1 cellular context compared by ENCODE assay signal in genomic region chr6:144264270-144265060, GRCh38.
TF ChIP-seq lines count a peak whose summit lies in the region.

No MANE protein-coding gene starts in this region.

TF ChIP-seq in HepG2, 621 proteins besides CTCF, POLR2A, EP300 and RAD21 (continued from another document and continues in another):
- TF ChIP-seq ZHX2 (IDR thresholded peaks at IDR 0.05; ENCODE audit: low read depth) = no peak
- 0 out of 2 replicates have a peak, but pooled peaks have one; percentile 21 for TF ChIP-seq ZHX2 (CRISPR knock-in tag; IDR thresholded peaks at IDR 0.05; ENCODE audit: borderline replicate concordance)
- no peak for TF ChIP-seq THAP9 (CRISPR knock-in tag; IDR thresholded peaks at IDR 0.05; ENCODE audit: borderline replicate concordance)
- TF ChIP-seq MED1 (CRISPR knock-in tag; IDR thresholded peaks at IDR 0.05) = peak; percentile 69
- no peak for TF ChIP-seq ATF2 (CRISPR knock-in tag; IDR thresholded peaks at IDR 0.05)
- TF ChIP-seq ZNF335 (CRISPR knock-in tag; IDR thresholded peaks at IDR 0.05) = no peak
- 0 out of 2 replicates have a peak, but pooled peaks have one; percentile 17 for TF ChIP-seq NR2F2 (IDR thresholded peaks at IDR 0.05; ENCODE audit: borderline replicate concordance, low read depth)
- no peak for TF ChIP-seq ELK4 (CRISPR knock-in tag; IDR thresholded peaks at IDR 0.05; ENCODE audit: borderline replicate concordance)
- TF ChIP-seq ZNF251 (CRISPR knock-in tag; IDR thresholded peaks at IDR 0.05) = no peak
- TF ChIP-seq CHCHD3 (CRISPR knock-in tag; IDR thresholded peaks at IDR 0.05) = no peak
- TF ChIP-seq ZNF451 (CRISPR knock-in tag; IDR thresholded peaks at IDR 0.05) = no peak
- TF ChIP-seq HIVEP1 (CRISPR knock-in tag; IDR thresholded peaks at IDR 0.05) = no peak
- TF ChIP-seq HDAC2 (CRISPR knock-in tag; IDR thresholded peaks at IDR 0.05) = peak; percentile 51; the same call in 1 of the 2 replicates
- no peak for TF ChIP-seq ZXDC (CRISPR knock-in tag; IDR thresholded peaks at IDR 0.05)
- TF ChIP-seq U2AF2 (IDR thresholded peaks at IDR 0.05; ENCODE audit: low read depth, low read length) = no peak
- no peak for TF ChIP-seq RBFOX2 (IDR thresholded peaks at IDR 0.05; ENCODE audit: low read depth, low read length)
- no peak for TF ChIP-seq ZNF841 (CRISPR knock-in tag; IDR thresholded peaks at IDR 0.05; ENCODE audit: borderline replicate concordance)
- no peak for TF ChIP-seq TMF1 (CRISPR knock-in tag; IDR thresholded peaks at IDR 0.05; ENCODE audit: low read depth)
- no peak for TF ChIP-seq TBP (CRISPR knock-in tag; IDR thresholded peaks at IDR 0.05)
- TF ChIP-seq ZFP90 (CRISPR knock-in tag; IDR thresholded peaks at IDR 0.05; ENCODE audit: borderline replicate concordance) = peak; percentile 22; the same call in 1 of the 2 replicates
- TF ChIP-seq SPEN (CRISPR knock-in tag; IDR thresholded peaks at IDR 0.05; ENCODE audit: low read depth) = no peak
- no peak for TF ChIP-seq RORA (CRISPR knock-in tag; IDR thresholded peaks at IDR 0.05)
- no peak for TF ChIP-seq NFKB2 (CRISPR knock-in tag; IDR thresholded peaks at IDR 0.05; ENCODE audit: borderline replicate concordance)
- no peak for TF ChIP-seq ZNF816 (CRISPR knock-in tag; IDR thresholded peaks at IDR 0.05; ENCODE audit: borderline replicate concordance)
- TF ChIP-seq IRF1 (CRISPR knock-in tag; IDR thresholded peaks at IDR 0.05; ENCODE audit: low read depth) = no peak
- TF ChIP-seq ZNF264 (CRISPR knock-in tag; IDR thresholded peaks at IDR 0.05) = peak; percentile 53; the same call in 1 of the 2 replicates
- TF ChIP-seq TEAD3 (CRISPR knock-in tag; optimal IDR thresholded peaks at IDR 0.05; ENCODE audit: borderline replicate concordance) = peak; percentile 85
- 0 out of 2 replicates have a peak, but pooled peaks have one; percentile 48 for TF ChIP-seq ZNF878 (CRISPR knock-in tag; IDR thresholded peaks at IDR 0.05)
- TF ChIP-seq CENPBD1 (CRISPR knock-in tag; IDR thresholded peaks at IDR 0.05; ENCODE audit: borderline replicate concordance, low read depth) = no peak
- 0 out of 2 replicates have a peak, but pooled peaks have one; percentile 37 for TF ChIP-seq MEIS2 (CRISPR knock-in tag; IDR thresholded peaks at IDR 0.05)
- peak; percentile 58 for TF ChIP-seq GATAD2A (CRISPR knock-in tag; IDR thresholded peaks at IDR 0.05)
- TF ChIP-seq NR3C1 (CRISPR knock-in tag; IDR thresholded peaks at IDR 0.05) = no peak
- TF ChIP-seq TEAD2 (CRISPR knock-in tag; IDR thresholded peaks at IDR 0.05) = no peak
- no peak for TF ChIP-seq ZNF501 (CRISPR knock-in tag; IDR thresholded peaks at IDR 0.05)
- no peak for TF ChIP-seq ZFP36L1 (CRISPR knock-in tag; IDR thresholded peaks at IDR 0.05)
- TF ChIP-seq ISL2 (CRISPR knock-in tag; IDR thresholded peaks at IDR 0.05) = peak; percentile 52
- TF ChIP-seq TRIM24 (CRISPR knock-in tag; IDR thresholded peaks at IDR 0.05) = no peak
- no peak for TF ChIP-seq ZNF143 (CRISPR knock-in tag; IDR thresholded peaks at IDR 0.05)
- peak; percentile 57 for TF ChIP-seq ASH2L (IDR thresholded peaks at IDR 0.05; ENCODE audit: insufficient read length, low read depth, low read length)
- peak; percentile 90 for TF ChIP-seq FOSL2 (CRISPR knock-in tag; IDR thresholded peaks at IDR 0.05)
- no peak for TF ChIP-seq SIN3A (IDR thresholded peaks at IDR 0.05; ENCODE audit: borderline replicate concordance, low read depth, low read length)
- no peak for TF ChIP-seq ZNF10 (CRISPR knock-in tag; IDR thresholded peaks at IDR 0.05; ENCODE audit: borderline replicate concordance, low read depth)
- no peak for TF ChIP-seq GMEB2 (CRISPR knock-in tag; IDR thresholded peaks at IDR 0.05; ENCODE audit: low read depth)
- TF ChIP-seq XRCC5 (optimal IDR thresholded peaks at IDR 0.05; ENCODE audit: low read length) = no peak
- no peak for TF ChIP-seq ZNF761 (CRISPR knock-in tag; conservative IDR thresholded peaks at IDR 0.05)
- no peak for TF ChIP-seq CREB1 (IDR thresholded peaks at IDR 0.05)
- TF ChIP-seq CREB1 (CRISPR knock-in tag; IDR thresholded peaks at IDR 0.05) = no peak; the same call in 1 of the 2 replicates
